Comparison of ENCODE assay signal across 15 cellular contexts in the genomic region with DNA sequence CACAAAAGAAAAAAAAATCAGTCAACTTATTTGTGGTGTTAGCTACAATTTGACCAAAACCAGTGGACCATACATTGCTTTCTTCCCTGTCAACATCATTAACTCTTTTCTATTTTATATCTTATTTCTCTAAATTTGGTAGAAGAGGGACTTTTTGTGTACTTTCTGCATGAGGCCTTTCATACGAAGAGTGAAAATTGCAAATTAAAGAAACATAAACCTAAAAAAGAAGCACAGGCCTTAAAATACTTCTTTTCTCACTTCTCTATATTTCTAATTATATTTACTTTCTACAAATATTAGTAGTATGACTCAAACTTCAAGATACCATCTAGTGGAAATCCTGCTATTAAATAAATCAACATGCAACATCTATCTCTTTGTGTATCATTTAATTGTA.
DNase-seq lines count a peak whose midpoint lies in the region; ATAC-seq and TF ChIP-seq lines count a peak whose summit lies in the region.
"Had no signal": no experiment of that assay in that cellular context is flagged by ENCODE, and none has a peak within 500 bp of the region (broad histone marks: within the 10 kb centered on the region; RNA-seq: fewer than 3 reads in every experiment).

No MANE protein-coding gene starts in this region.

- H3K36me3 Mint-ChIP-seq in activated CD8-positive, alpha-beta T cell treated with anti-CD3 and anti-CD28 coated beads, Interleukin-2, amount 10 ng/mL, durations not matched to agents 7 days and 5 days (ENCODE audit: low read depth): no peaks in the 10 kb centered on the region
- H3K36me3 Mint-ChIP-seq: activated naive CD4-positive, alpha-beta T cell treated with anti-CD3 and anti-CD28 coated beads, Interleukin-2, amount 50 U/mL, for 24 hours; CD4-positive, CD25-positive, alpha-beta regulatory T cell had no signal

- no peaks in the 10 kb centered on the region for H3K27me3 ChIP-seq in psoas muscle (ENCODE audit: insufficient read depth in 3 of 3, low read length in 2 of 3)
- H3K27me3 ChIP-seq: left lung had no signal

- H3K4me3 Mint-ChIP-seq in activated CD8-positive, alpha-beta T cell treated with anti-CD3 and anti-CD28 coated beads, Interleukin-2, amount 10 ng/mL, durations not matched to agents 7 days and 5 days: no peak overlapping the region
- H3K4me3 Mint-ChIP-seq: activated naive CD4-positive, alpha-beta T cell treated with anti-CD3 and anti-CD28 coated beads, Interleukin-2, amount 50 U/mL, for 24 hours; CD4-positive, CD25-positive, alpha-beta regulatory T cell had no signal

- intact Hi-C loops in mucosa of descending colon (cut with DNase I, micrococcal nuclease): no loop called here
- intact Hi-C loops in psoas muscle (cut with DNase I): no loop called here

- H3K27me3 Mint-ChIP-seq in activated CD8-positive, alpha-beta T cell treated with anti-CD3 and anti-CD28 coated beads, Interleukin-2, amount 10 ng/mL, durations not matched to agents 7 days and 5 days (ENCODE audit: low read depth): no peaks in the 10 kb centered on the region
- H3K27me3 Mint-ChIP-seq: activated naive CD4-positive, alpha-beta T cell treated with anti-CD3 and anti-CD28 coated beads, Interleukin-2, amount 50 U/mL, for 24 hours; CD4-positive, CD25-positive, alpha-beta regulatory T cell had no signal

- ATAC-seq in GM18517 (IDR thresholded peaks at IDR 0.05; ENCODE audit: unreplicated experiment) (peak; percentile 81), GM21723 (IDR thresholded peaks at IDR 0.05; ENCODE audit: unreplicated experiment) (peak; percentile 81), HG03280 (IDR thresholded peaks at IDR 0.05; ENCODE audit: unreplicated experiment) (peak; percentile 36), mucosa of descending colon (no peak), psoas muscle (no peak)
- no peak for ATAC-seq in activated CD8-positive, alpha-beta T cell treated with anti-CD3 and anti-CD28 coated beads, Interleukin-2, amount 10 ng/mL, durations not matched to agents 7 days and 5 days

- no peak overlapping the region for H3K27ac ChIP-seq in psoas muscle
- H3K27ac ChIP-seq: left lung had no signal

- CTCF ChIA-PET in activated CD8-positive, alpha-beta T cell treated with anti-CD3 and anti-CD28 coated beads, Interleukin-2, amount 10 ng/mL, durations not matched to agents 7 days and 5 days (lab: Charles Lee): no interaction called here

- no peaks in the 10 kb centered on the region for H3K4me1 Mint-ChIP-seq in activated CD8-positive, alpha-beta T cell treated with anti-CD3 and anti-CD28 coated beads, Interleukin-2, amount 10 ng/mL, durations not matched to agents 7 days and 5 days (ENCODE audit: low read depth)
- H3K4me1 Mint-ChIP-seq: activated naive CD4-positive, alpha-beta T cell treated with anti-CD3 and anti-CD28 coated beads, Interleukin-2, amount 50 U/mL, for 24 hours; CD4-positive, CD25-positive, alpha-beta regulatory T cell had no signal

- peak; percentile 35 for DNase-seq in germinal center (ENCODE audit: low spot score)
- DNase-seq in AG08395 (ENCODE audit: low spot score): no peak
- DNase-seq in mucosa of descending colon: no peak
- DNase-seq in psoas muscle: no peak
- DNase-seq in activated CD8-positive, alpha-beta T cell treated with anti-CD3 and anti-CD28 coated beads, Interleukin-2, amount 10 ng/mL, durations not matched to agents 7 days and 5 days: no peak
- DNase-seq: activated CD4-positive, alpha-beta T cell treated with anti-CD3 and anti-CD28 coated beads for 48 hours; CD4-positive, CD25-positive, alpha-beta regulatory T cell; left lung; NCI-H510A; SHP77 treated with DMSO at 0.1 percent for 48 hours; stimulated activated CD4-positive, alpha-beta T cell treated with anti-CD3 and anti-CD28 coated beads, Interleukin-1b, Interleukin-23, amount 100 ng/mL, for 48 hours had no signal

- no peaks in the 10 kb centered on the region for H3K36me3 ChIP-seq in mucosa of descending colon (ENCODE audit: low read depth)
- H3K36me3 ChIP-seq in psoas muscle (ENCODE audit: insufficient read depth in 1 of 2, low read depth in 1 of 2): no peaks in the 10 kb centered on the region
- H3K36me3 ChIP-seq: left lung had no signal

- H3K9me3 ChIP-seq in mucosa of descending colon: no peaks in the 10 kb centered on the region
- H3K9me3 ChIP-seq in psoas muscle: no peaks in the 10 kb centered on the region
- H3K9me3 ChIP-seq: left lung had no signal

- H3K9me3 Mint-ChIP-seq in activated CD8-positive, alpha-beta T cell treated with anti-CD3 and anti-CD28 coated beads, Interleukin-2, amount 10 ng/mL, durations not matched to agents 7 days and 5 days (ENCODE audit: insufficient read depth): no peaks in the 10 kb centered on the region
- H3K9me3 Mint-ChIP-seq: activated naive CD4-positive, alpha-beta T cell treated with anti-CD3 and anti-CD28 coated beads, Interleukin-2, amount 50 U/mL, for 24 hours had no signal

- no peak overlapping the region for H3K4me3 ChIP-seq in mucosa of descending colon
- no peak overlapping the region for H3K4me3 ChIP-seq in psoas muscle
- H3K4me3 ChIP-seq: left lung had no signal

- 89 to 95% (median 91%) methylated on average over 1 of the region's 1 CpG for WGBS in psoas muscle, 3 donors

- TF ChIP-seq CTCF in mucosa of descending colon (IDR thresholded peaks at IDR 0.05): no peak
- no peak for TF ChIP-seq CTCF in psoas muscle (IDR thresholded peaks at IDR 0.05)

- POLR2A ChIA-PET in activated CD8-positive, alpha-beta T cell treated with anti-CD3 and anti-CD28 coated beads, Interleukin-2, amount 10 ng/mL, durations not matched to agents 7 days and 5 days (lab: Charles Lee): no interaction called here

- no peak overlapping the region for H3K27ac Mint-ChIP-seq in activated CD8-positive, alpha-beta T cell treated with anti-CD3 and anti-CD28 coated beads, Interleukin-2, amount 10 ng/mL, durations not matched to agents 7 days and 5 days
- H3K27ac Mint-ChIP-seq: activated naive CD4-positive, alpha-beta T cell treated with anti-CD3 and anti-CD28 coated beads, Interleukin-2, amount 50 U/mL, for 24 hours; CD4-positive, CD25-positive, alpha-beta regulatory T cell had no signal

- H3K4me1 ChIP-seq in mucosa of descending colon (ENCODE audit: low read depth) (no peaks in the 10 kb centered on the region), psoas muscle (no peaks in the 10 kb centered on the region)

Comparison
In these comparisons a context has a peak if more than half of its experiments do, and no peak if none do; other contexts are left out.
1. ATAC-seq: peak in GM18517 (single experiment), GM21723 (single experiment) and HG03280 (single experiment); none in mucosa of descending colon (single experiment), psoas muscle (0 of 4) and activated CD8-positive, alpha-beta T cell treated with anti-CD3 and anti-CD28 coated beads, Interleukin-2, amount 10 ng/mL, durations not matched to agents 7 days and 5 days (single experiment).